1 cellular context compared by ENCODE assay signal in genomic region chr6:129744201-129744879, GRCh38.
TF ChIP-seq lines count a peak whose summit lies in the region.

No MANE protein-coding gene starts in this region.

TF ChIP-seq in HEK293, 187 proteins besides CTCF, POLR2A, EP300 and RAD21 (continued from another document and continues in another):
- no peak for TF ChIP-seq ZNF426 (tag by site-specific recombination; IDR thresholded peaks at IDR 0.05)
- no peak for TF ChIP-seq YY1 (tag by site-specific recombination; IDR thresholded peaks at IDR 0.05)
- TF ChIP-seq ZNF626 (tag by site-specific recombination; IDR thresholded peaks at IDR 0.05), result no peak
- TF ChIP-seq ZNF274 (IDR thresholded peaks at IDR 0.05; ENCODE audit: low read length), result no peak
- no peak for TF ChIP-seq ZNF274 (tag by site-specific recombination; IDR thresholded peaks at IDR 0.05; ENCODE audit: borderline replicate concordance)
- peak; percentile 93 for TF ChIP-seq PRDM1 (tag by site-specific recombination; IDR thresholded peaks at IDR 0.05)
- TF ChIP-seq ZNF335 (tag by site-specific recombination; conservative IDR thresholded peaks at IDR 0.05), result no peak
- TF ChIP-seq PRDM6 (tag by site-specific recombination; IDR thresholded peaks at IDR 0.05), result no peak
- TF ChIP-seq ZNF518A (tag by site-specific recombination; conservative IDR thresholded peaks at IDR 0.05; ENCODE audit: low read depth), result peak; percentile 27; the same call in 1 of the 2 replicates
- no peak for TF ChIP-seq ZNF121 (tag by site-specific recombination; IDR thresholded peaks at IDR 0.05)
- TF ChIP-seq REPIN1 (tag by site-specific recombination; IDR thresholded peaks at IDR 0.05; ENCODE audit: low read depth), result peak; percentile 79; the same call in 1 of the 2 replicates
- no peak for TF ChIP-seq SP2 (tag by site-specific recombination; IDR thresholded peaks at IDR 0.05)
- TF ChIP-seq ZNF701 (tag by site-specific recombination; IDR thresholded peaks at IDR 0.05), result no peak
- TF ChIP-seq ZNF354C (tag by site-specific recombination; IDR thresholded peaks at IDR 0.05; ENCODE audit: borderline replicate concordance, low read depth), result no peak
- TF ChIP-seq ZSCAN16 (tag by site-specific recombination; IDR thresholded peaks at IDR 0.05), result no peak
- peak; percentile 59; the same call in 1 of the 2 replicates for TF ChIP-seq ZXDB (tag by site-specific recombination; IDR thresholded peaks at IDR 0.05)
- no peak for TF ChIP-seq OVOL3 (tag by site-specific recombination; IDR thresholded peaks at IDR 0.05)
- TF ChIP-seq ZNF37A (tag by site-specific recombination; IDR thresholded peaks at IDR 0.05), result no peak
- peak; percentile 95 for TF ChIP-seq WT1 (tag by site-specific recombination; IDR thresholded peaks at IDR 0.05)
- no peak for TF ChIP-seq ZSCAN30 (tag by site-specific recombination; IDR thresholded peaks at IDR 0.05)
- TF ChIP-seq ZNF645 (tag by site-specific recombination; IDR thresholded peaks at IDR 0.05), result no peak
- TF ChIP-seq BCL6B (tag by site-specific recombination; IDR thresholded peaks at IDR 0.05), result no peak
- no peak for TF ChIP-seq PRDM4 (tag by site-specific recombination; IDR thresholded peaks at IDR 0.05)
- TF ChIP-seq GLIS1 (tag by site-specific recombination; IDR thresholded peaks at IDR 0.05), result no peak
- no peak for TF ChIP-seq ZNF791 (tag by site-specific recombination; IDR thresholded peaks at IDR 0.05)
- peak; percentile 63; the same call in 1 of the 2 replicates for TF ChIP-seq ZNF629 (tag by site-specific recombination; IDR thresholded peaks at IDR 0.05)
- TF ChIP-seq ZNF558 (tag by site-specific recombination; IDR thresholded peaks at IDR 0.05), result 0 out of 2 replicates have a peak, but pooled peaks have one; percentile 73
- TF ChIP-seq YY2 (tag by site-specific recombination; IDR thresholded peaks at IDR 0.05), result no peak
- TF ChIP-seq ZNF777 (tag by site-specific recombination; IDR thresholded peaks at IDR 0.05; ENCODE audit: borderline replicate concordance), result no peak
- TF ChIP-seq ZNF623 (tag by site-specific recombination; IDR thresholded peaks at IDR 0.05), result no peak
- peak; percentile 28 for TF ChIP-seq OSR2 (tag by site-specific recombination; IDR thresholded peaks at IDR 0.05)
- TF ChIP-seq ZNF747 (tag by site-specific recombination; IDR thresholded peaks at IDR 0.05), result no peak
- TF ChIP-seq ZBTB17 (tag by site-specific recombination; IDR thresholded peaks at IDR 0.05), result peak; percentile 83
- TF ChIP-seq ZNF23 (tag by site-specific recombination; IDR thresholded peaks at IDR 0.05; ENCODE audit: borderline replicate concordance), result no peak
- TF ChIP-seq PATZ1 (tag by site-specific recombination; IDR thresholded peaks at IDR 0.05), result peak; percentile 82
- TF ChIP-seq PRDM2 (tag by site-specific recombination; IDR thresholded peaks at IDR 0.05; ENCODE audit: borderline replicate concordance), result no peak
- no peak for TF ChIP-seq ZBTB49 (tag by site-specific recombination; IDR thresholded peaks at IDR 0.05; ENCODE audit: low read depth)
- TF ChIP-seq ZNF366 (tag by site-specific recombination; conservative IDR thresholded peaks at IDR 0.05), result peak; percentile 73
